ENCODE assay signal across 2 cellular contexts in genomic region chr11:26655287-26655686, GRCh38.
A peak's percentile ranks its signal among the peaks of the same experiment; 100 is the strongest.
TF ChIP-seq lines count a peak whose summit lies in the region.

No MANE protein-coding gene starts in this region.

TF ChIP-seq in HepG2, 621 proteins besides CTCF, POLR2A, EP300 and RAD21:
- TF ChIP-seq MAFF (IDR thresholded peaks at IDR 0.05; ENCODE audit: low read depth, low read length) (peak; percentile 77), THAP9 (CRISPR knock-in tag; IDR thresholded peaks at IDR 0.05; ENCODE audit: borderline replicate concordance) (no peak), KDM5B (CRISPR knock-in tag; IDR thresholded peaks at IDR 0.05; ENCODE audit: borderline replicate concordance) (no peak), ZNF737 (CRISPR knock-in tag; IDR thresholded peaks at IDR 0.05; ENCODE audit: borderline replicate concordance) (no peak), ZFYVE20 (CRISPR knock-in tag; IDR thresholded peaks at IDR 0.05; ENCODE audit: borderline replicate concordance, low read depth) (no peak), MAFK (conservative IDR thresholded peaks at IDR 0.05 in 1 of 2, IDR thresholded peaks at IDR 0.05 in 1 of 2; ENCODE audit: low read length in 2 of 2) (peak; percentile 51 to 88; a peak in 3 of 4 replicates), SATB2 (CRISPR knock-in tag; IDR thresholded peaks at IDR 0.05) (no peak), RNF219 (CRISPR knock-in tag; IDR thresholded peaks at IDR 0.05) (no peak), MLXIP (CRISPR knock-in tag; IDR thresholded peaks at IDR 0.05; ENCODE audit: borderline replicate concordance) (no peak), FOXM1 (CRISPR knock-in tag; IDR thresholded peaks at IDR 0.05) (no peak), MYNN (CRISPR knock-in tag; IDR thresholded peaks at IDR 0.05; ENCODE audit: low read depth) (no peak), PHB2 (IDR thresholded peaks at IDR 0.05; ENCODE audit: partially characterized antibody) (no peak), HIVEP1 (CRISPR knock-in tag; IDR thresholded peaks at IDR 0.05) (no peak), ZEB1 (IDR thresholded peaks at IDR 0.05; ENCODE audit: insufficient replicate concordance, low read depth) (no peak), ARHGAP35 (CRISPR knock-in tag; IDR thresholded peaks at IDR 0.05; ENCODE audit: borderline replicate concordance) (no peak), ATAD3A (CRISPR knock-in tag; IDR thresholded peaks at IDR 0.05) (no peak), MAF1 (CRISPR knock-in tag; IDR thresholded peaks at IDR 0.05; ENCODE audit: borderline replicate concordance) (no peak)

TF ChIP-seq in IMR-90, 13 proteins besides CTCF, POLR2A, EP300 and RAD21:
- no peak for TF ChIP-seq MXI1 (IDR thresholded peaks at IDR 0.05; ENCODE audit: borderline replicate concordance, low read depth, low read length)
- TF ChIP-seq ELK1 (IDR thresholded peaks at IDR 0.05; ENCODE audit: borderline replicate concordance, low read depth, low read length), result no peak
- peak; percentile 75 for TF ChIP-seq MAFK (IDR thresholded peaks at IDR 0.05; ENCODE audit: low read depth, low read length)
